Comparison of ENCODE assay signal across 1 cellular context in genomic region chr12:12734054-12734453, GRCh38.
TF ChIP-seq lines count a peak whose summit lies in the region.

No MANE protein-coding gene starts in this region.

TF ChIP-seq in HEK293, 187 proteins besides CTCF, POLR2A, EP300 and RAD21 (continued from another document):
- TF ChIP-seq, protein P1, sequence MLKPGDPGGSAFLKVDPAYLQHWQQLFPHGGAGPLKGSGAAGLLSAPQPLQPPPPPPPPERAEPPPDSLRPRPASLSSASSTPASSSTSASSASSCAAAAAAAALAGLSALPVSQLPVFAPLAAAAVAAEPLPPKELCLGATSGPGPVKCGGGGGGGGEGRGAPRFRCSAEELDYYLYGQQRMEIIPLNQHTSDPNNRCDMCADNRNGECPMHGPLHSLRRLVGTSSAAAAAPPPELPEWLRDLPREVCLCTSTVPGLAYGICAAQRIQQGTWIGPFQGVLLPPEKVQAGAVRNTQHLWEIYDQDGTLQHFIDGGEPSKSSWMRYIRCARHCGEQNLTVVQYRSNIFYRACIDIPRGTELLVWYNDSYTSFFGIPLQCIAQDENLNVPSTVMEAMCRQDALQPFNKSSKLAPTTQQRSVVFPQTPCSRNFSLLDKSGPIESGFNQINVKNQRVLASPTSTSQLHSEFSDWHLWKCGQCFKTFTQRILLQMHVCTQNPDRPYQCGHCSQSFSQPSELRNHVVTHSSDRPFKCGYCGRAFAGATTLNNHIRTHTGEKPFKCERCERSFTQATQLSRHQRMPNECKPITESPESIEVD (tag by site-specific recombination; IDR thresholded peaks at IDR 0.05): peak; percentile 83
- TF ChIP-seq ZNF837 (tag by site-specific recombination; IDR thresholded peaks at IDR 0.05): no peak
- no peak for TF ChIP-seq ZNF221 (tag by site-specific recombination; IDR thresholded peaks at IDR 0.05; ENCODE audit: borderline replicate concordance)
